8 cellular contexts compared by ENCODE assay signal in the genomic region with DNA sequence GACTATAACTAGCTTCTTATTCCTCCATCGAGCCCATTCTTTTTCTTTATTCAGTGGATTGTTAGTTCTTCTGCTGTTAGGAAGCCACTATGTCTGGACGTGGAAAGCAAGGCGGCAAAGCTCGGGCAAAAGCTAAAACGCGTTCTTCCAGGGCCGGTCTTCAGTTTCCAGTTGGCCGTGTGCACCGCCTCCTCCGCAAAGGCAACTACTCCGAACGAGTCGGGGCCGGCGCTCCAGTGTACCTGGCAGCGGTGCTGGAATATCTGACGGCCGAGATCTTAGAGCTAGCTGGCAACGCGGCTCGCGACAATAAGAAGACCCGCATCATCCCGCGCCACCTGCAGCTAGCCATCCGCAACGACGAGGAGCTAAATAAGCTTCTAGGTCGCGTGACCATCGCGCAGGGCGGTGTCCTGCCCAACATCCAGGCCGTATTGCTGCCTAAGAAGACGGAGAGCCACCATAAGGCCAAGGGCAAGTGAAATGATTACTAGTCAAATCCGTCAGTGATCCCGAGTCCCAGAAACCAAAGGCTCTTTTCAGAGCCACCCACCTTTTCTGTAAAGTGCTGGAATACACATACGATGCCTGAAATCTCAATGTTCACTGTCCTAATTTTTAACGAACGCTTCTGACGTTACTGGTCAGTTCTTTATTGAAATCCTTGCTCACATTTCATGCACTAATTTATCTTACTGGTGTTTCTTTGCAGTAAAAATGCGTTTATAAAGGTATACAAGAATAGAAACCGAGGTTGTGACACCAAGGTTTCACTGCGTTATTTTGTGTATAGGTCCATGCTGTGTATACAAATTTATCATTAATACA.
A peak's percentile ranks its signal among the peaks of the same experiment; 100 is the strongest.
DNase-seq lines count a peak whose midpoint lies in the region; ATAC-seq, FAIRE-seq and TF ChIP-seq lines count a peak whose summit lies in the region.

No MANE protein-coding gene starts in this region.

- H3K9me1 ChIP-seq in K562 (ENCODE audit: control insufficient read depth, insufficient read depth, low read length) = no peaks in the 10 kb centered on the region

- peak overlapping the region; percentile 64 for H3K27ac ChIP-seq in C4-2B
- peak overlapping the region; percentile 91 for H3K27ac ChIP-seq in K562 (ENCODE audit: extremely low read depth, low read depth, low read length)

- CTCF ChIA-PET in K562 (lab: Yijun Ruan, JAX; ENCODE audit: low intra/inter-chr PET ratio) = interaction anchor here (0.6 to 1.2 kb wide), 2 partner anchors 17 to 43 kb away, joined by 4 to 5 read pairs; no protein-coding TSS in a partner anchor

- H3K4me3 ChIP-seq in K562 = peak overlapping the region; percentile 61

- no peak overlapping the region for H3K27ac Mint-ChIP-seq in immature natural killer cell

- H4K20me1 ChIP-seq in K562 (replicated peaks; ENCODE audit: control insufficient read depth, insufficient read depth, low read length) = peaks cover 13% of the 10 kb centered on the region

- no peak for FAIRE-seq in K562 (lab: Jason Lieb, UNC)

- no peak overlapping the region for H3K4me3 Mint-ChIP-seq in immature natural killer cell

- H3K9me3 Mint-ChIP-seq in immature natural killer cell = no peaks in the 10 kb centered on the region

- TF ChIP-seq CTCF in C4-2B (conservative IDR thresholded peaks at IDR 0.05) = peak; percentile 23
- peak; percentile 59 to 75 (median 71) for TF ChIP-seq CTCF in K562 (IDR thresholded peaks at IDR 0.05 in 2 of 3, conservative IDR thresholded peaks at IDR 0.05 in 1 of 3; ENCODE audit: insufficient read depth in 2 of 3, low read depth in 1 of 3, low read length in 3 of 3)

- in situ Hi-C loops in K562 (cut with MboI) = loop anchor here (5.0 to 25.0 kb wide), 2 partner anchors 95 to 1595 kb away; a partner anchor contains a TSS

- peaks cover 0 to 4% (median 0%) of the 10 kb centered on the region in 3 donors for H3K27me3 Mint-ChIP-seq in immature natural killer cell (ENCODE audit: low read depth in 3 of 3)

- peaks cover 5% of the 10 kb centered on the region; the same call in 1 of the 3 replicates for H3K36me3 ChIP-seq in K562 (ENCODE audit: control insufficient read depth, insufficient read depth, low read length)

- peaks cover 58% of the 10 kb centered on the region for H3K79me2 ChIP-seq in K562 (ENCODE audit: control insufficient read depth, insufficient read depth, low read length)

- TSS peak; percentile 98 for BruUV-seq in K562 (replicated peaks; lab: Mats Ljungman, UMichigan)

- H3K27me3 ChIP-seq in K562 (ENCODE audit: control insufficient read depth in 2 of 2, insufficient read depth in 2 of 2, low read length in 2 of 2) = no peaks in the 10 kb centered on the region

- ATAC-seq in GM19452 (IDR thresholded peaks at IDR 0.05; ENCODE audit: unreplicated experiment) = peak; percentile 36
- peak; percentile 68 for ATAC-seq in K562
- no peak for ATAC-seq in HG02852 (IDR thresholded peaks at IDR 0.05; ENCODE audit: unreplicated experiment)

- peak overlapping the region; percentile 1; the same call in 1 of the 2 replicates for H2AFZ ChIP-seq in K562 (ENCODE audit: low read depth, low read length)

- under 1% methylated on average over 44 of the region's 44 CpGs for WGBS in K562 (ENCODE audit: insufficient coverage, low coverage, missing lambda C conversion rate)

- H3K9ac ChIP-seq in K562 (ENCODE audit: insufficient read depth in 1 of 2, low read depth in 2 of 2, low read length in 2 of 2) = peak overlapping the region; percentile 93

- peak; percentile 100 for TF ChIP-seq POLR2A in K562 (conservative IDR thresholded peaks at IDR 0.05)

- DNase-seq in LHCN-M2 (ENCODE audit: low read depth) (peak; percentile 60), T-helper 2 cell (peak in 4 of 5 experiments; percentile 42 to 92 (median 62)), K562 (ENCODE audit: extremely low read depth in 1 of 4, low spot score in 3 of 4) (peak; percentile 74 to 97 (median 76)), immature natural killer cell (peak; percentile 83 to 86 (median 86))
- peak; percentile 85 for DNase-seq in stimulated activated CD4-positive, alpha-beta T cell treated with anti-CD3 and anti-CD28 coated beads, Interleukin-15, amount 100 ng/mL, for 24 hours

- peak overlapping the region; percentile 81 for H3K4me2 ChIP-seq in K562 (ENCODE audit: insufficient read depth, low read length)

- intact Hi-C loops in K562 (cut with micrococcal nuclease) = loop anchor here (1.0 to 10.0 kb wide), 16 partner anchors 13 to 1675 kb away; partner anchors contain the start of gene GMNN

- peaks cover 15 to 23% of the 10 kb centered on the region in 2 experiments for H3K4me1 ChIP-seq in K562 (replicated peaks in 1 of 2; ENCODE audit: control insufficient read depth in 2 of 2, insufficient read depth in 2 of 2, low read length in 2 of 2)

- H3K36me3 Mint-ChIP-seq in immature natural killer cell = no peaks in the 10 kb centered on the region

- TF ChIP-seq RAD21 in K562 (CRISPR knock-in tag; conservative IDR thresholded peaks at IDR 0.05 in 1 of 2, IDR thresholded peaks at IDR 0.05 in 1 of 2) = peak; percentile 53 to 62

- H3K4me1 Mint-ChIP-seq in immature natural killer cell = peaks cover 4 to 11% of the 10 kb centered on the region in 2 donors

- TF ChIP-seq EP300 in K562 (IDR thresholded peaks at IDR 0.05; ENCODE audit: low read length) = 0 out of 2 replicates have a peak, but pooled peaks have one; percentile 45

- POLR2A ChIA-PET in K562 (lab: Yijun Ruan, JAX) = interaction anchor here (0.5 to 7.3 kb wide), 80 partner anchors 9 to 1701 kb away, joined by 3 to 1095 read pairs (median 8); partner anchors contain the start of genes BTN2A2 and HFE

- H3K9me3 ChIP-seq in K562 (replicated peaks; ENCODE audit: control insufficient read depth, insufficient read depth, low read depth, low read length) = no peaks in the 10 kb centered on the region; the same call in 1 of the 2 replicates

TF ChIP-seq in K562, 482 proteins besides CTCF, POLR2A, EP300 and RAD21 (continues in another document):
- peak; percentile 97 for TF ChIP-seq CGGBP1 (CRISPR knock-in tag; IDR thresholded peaks at IDR 0.05)
- TF ChIP-seq CEBPB (tag; IDR thresholded peaks at IDR 0.05) = peak; percentile 72
- peak; percentile 48 for TF ChIP-seq FOSL1 (tag; conservative IDR thresholded peaks at IDR 0.05)
- peak in 1 of 2 experiments; percentile 86; a peak in 2 of 4 replicates for TF ChIP-seq KDM4B (IDR thresholded peaks at IDR 0.05; ENCODE audit: borderline replicate concordance in 2 of 2, low read depth in 1 of 2)
- peak; percentile 68; the same call in 1 of the 2 replicates for TF ChIP-seq TARDBP (IDR thresholded peaks at IDR 0.05)
- TF ChIP-seq ZNF589 (CRISPR knock-in tag; IDR thresholded peaks at IDR 0.05; ENCODE audit: low read depth) = peak; percentile 86
- no peak for TF ChIP-seq BRCA1 (IDR thresholded peaks at IDR 0.05)
- peak; percentile 17; the same call in 1 of the 2 replicates for TF ChIP-seq BRCA1 (CRISPR knock-in tag; IDR thresholded peaks at IDR 0.05)
- TF ChIP-seq, protein P1, sequence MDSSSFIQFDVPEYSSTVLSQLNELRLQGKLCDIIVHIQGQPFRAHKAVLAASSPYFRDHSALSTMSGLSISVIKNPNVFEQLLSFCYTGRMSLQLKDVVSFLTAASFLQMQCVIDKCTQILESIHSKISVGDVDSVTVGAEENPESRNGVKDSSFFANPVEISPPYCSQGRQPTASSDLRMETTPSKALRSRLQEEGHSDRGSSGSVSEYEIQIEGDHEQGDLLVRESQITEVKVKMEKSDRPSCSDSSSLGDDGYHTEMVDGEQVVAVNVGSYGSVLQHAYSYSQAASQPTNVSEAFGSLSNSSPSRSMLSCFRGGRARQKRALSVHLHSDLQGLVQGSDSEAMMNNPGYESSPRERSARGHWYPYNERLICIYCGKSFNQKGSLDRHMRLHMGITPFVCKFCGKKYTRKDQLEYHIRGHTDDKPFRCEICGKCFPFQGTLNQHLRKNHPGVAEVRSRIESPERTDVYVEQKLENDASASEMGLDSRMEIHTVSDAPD (CRISPR knock-in tag; IDR thresholded peaks at IDR 0.05) = no peak
- peak in 1 of 2 experiments; percentile 58; a peak in 1 of 4 replicates for TF ChIP-seq ZNF639 (CRISPR knock-in tag; conservative IDR thresholded peaks at IDR 0.05 in 1 of 2, IDR thresholded peaks at IDR 0.05 in 1 of 2)
- TF ChIP-seq SNRNP70 (optimal IDR thresholded peaks at IDR 0.05; ENCODE audit: low read depth, low read length) = peak; percentile 94
- peak; percentile 70; the same call in 1 of the 2 replicates for TF ChIP-seq NKRF (IDR thresholded peaks at IDR 0.05; ENCODE audit: borderline replicate concordance)
- TF ChIP-seq NCOA1 (IDR thresholded peaks at IDR 0.05; ENCODE audit: low read depth) = peak; percentile 48; the same call in 1 of the 2 replicates
- TF ChIP-seq ZFP30 (CRISPR knock-in tag; IDR thresholded peaks at IDR 0.05; ENCODE audit: borderline replicate concordance) = no peak
